ENCODE assay signal across 17 cellular contexts in the genomic region with DNA sequence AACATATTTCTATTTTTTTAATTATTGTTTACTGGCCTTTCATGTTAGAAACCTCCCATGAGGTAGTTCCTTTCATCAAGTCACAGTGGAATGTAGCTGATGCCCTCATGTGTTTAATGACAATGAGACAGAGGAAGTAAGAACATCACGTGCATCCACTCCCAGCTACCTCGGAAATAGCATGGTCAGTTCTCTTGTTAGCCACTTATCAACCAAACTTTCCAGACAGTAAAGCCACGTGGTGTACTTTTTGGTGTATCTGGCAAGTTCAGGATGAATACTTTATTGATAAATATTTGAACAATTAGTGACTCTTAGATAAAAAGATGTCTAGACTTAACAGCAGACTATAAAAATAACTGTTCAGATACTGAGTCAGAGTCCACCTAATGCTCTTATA.
"Had no signal": no experiment of that assay in that cellular context is flagged by ENCODE, and none has a peak within 500 bp of the region (broad histone marks: within the 10 kb centered on the region; RNA-seq: fewer than 3 reads in every experiment).

No MANE protein-coding gene starts in this region.

- H3K27ac ChIP-seq: colonic mucosa, neutrophil, tibial artery, vagina had no signal

- H3K36me3 ChIP-seq: colonic mucosa, neutrophil, tibial artery, vagina had no signal

- ATAC-seq: activated T-helper 17 cell treated with anti-CD3 and anti-CD28 coated beads, Interleukin-2, amount 50 U/mL, for 72 hours; naive thymus-derived CD8-positive, alpha-beta T cell; right cardiac atrium; stimulated activated memory B cell treated with anti-CD40 and anti-IgM and Interleukin-4, amounts not matched to agents 10 μg/mL and 1 μg/mL and 100 μg/mL, for 72 hours had no signal

- H3K4me3 ChIP-seq: colonic mucosa, lung, smooth muscle cell, tibial artery, vagina had no signal

- H3K9me3 ChIP-seq: colonic mucosa, neutrophil, tibial artery, vagina had no signal

- DNase-seq: activated B cell treated with CpG ODN at 0.5 μM for 24 hours; activated CD4-positive, alpha-beta T cell treated with anti-CD3 and anti-CD28 coated beads, Interleukin-2, amount 10 ng/mL, durations not matched to agents 7 days and 5 days; activated CD8-positive, alpha-beta memory T cell treated with anti-CD3 and anti-CD28 coated beads for 24 hours; activated naive CD4-positive, alpha-beta T cell treated with anti-CD3 and anti-CD28 coated beads, Interleukin-2, amount 10 ng/mL, durations not matched to agents 7 days and 5 days; caudate nucleus; colonic mucosa; effector CD8-positive, alpha-beta T cell; hippocampal formation; naive thymus-derived CD8-positive, alpha-beta T cell; right cardiac atrium; tibial artery had no signal

- H3K4me2 ChIP-seq: smooth muscle cell had no signal

- H3K27me3 ChIP-seq: colonic mucosa, neutrophil, tibial artery, vagina had no signal
